ENCODE assay signal across 18 cellular contexts in genomic region chr21:36949171-36950141, GRCh38. TPM values are rescaled to one million over a fixed set of nuclear protein-coding genes. Genes with fewer than 3 reads are reported as not detected.
"Had no signal": no experiment of that assay in that cellular context is flagged by ENCODE, and none has a peak within 500 bp of the region (broad histone marks: within the 10 kb centered on the region; RNA-seq: fewer than 3 reads in every experiment).

No MANE protein-coding gene starts in this region.

- H3K27ac Mint-ChIP-seq: activated naive CD4-positive, alpha-beta T cell treated with anti-CD3 and anti-CD28 coated beads, Interleukin-2, amount 50 U/mL, for 72 hours; brain; naive thymus-derived CD8-positive, alpha-beta T cell had no signal

- H3K27me3 ChIP-seq: dorsolateral prefrontal cortex, right atrium auricular region, stomach had no signal

- DNase-seq: activated effector memory CD4-positive, alpha-beta T cell treated with anti-CD3 and anti-CD28 coated beads, Interleukin-2, amount 50 U/mL, for 16 hours; activated T-cell treated with anti-CD3 and anti-CD28 coated beads, Interleukin-2, amount 50 U/mL, for 1 hour; amniotic stem cell; mucosa of descending colon; naive thymus-derived CD8-positive, alpha-beta T cell; stomach; T-helper 2 cell had no signal

- H3K27me3 Mint-ChIP-seq: naive thymus-derived CD8-positive, alpha-beta T cell had no signal

- H3K4me3 Mint-ChIP-seq: brain; naive thymus-derived CD8-positive, alpha-beta T cell had no signal

- H3K27ac ChIP-seq: dorsolateral prefrontal cortex, right atrium auricular region, skin epidermis, stomach, thoracic aorta had no signal

- H3K9me3 ChIP-seq: thoracic aorta had no signal

- H3K36me3 ChIP-seq: right atrium auricular region had no signal

- H3K4me1 Mint-ChIP-seq: brain had no signal

- H3K9me3 Mint-ChIP-seq: activated naive CD4-positive, alpha-beta T cell treated with anti-CD3 and anti-CD28 coated beads, Interleukin-2, amount 50 U/mL, for 72 hours had no signal

- H3K4me1 ChIP-seq: right atrium auricular region, stomach had no signal

- H3K4me3 ChIP-seq: dorsolateral prefrontal cortex, lung, mucosa of descending colon, right atrium auricular region, skin epidermis, stomach, thoracic aorta had no signal

- ATAC-seq: activated CD4-positive, CD25-positive, alpha-beta regulatory T cell treated with anti-CD3 and anti-CD28 coated beads, Interleukin-2, amount 50 U/mL, for 24 hours; activated naive CD4-positive, alpha-beta T cell treated with anti-CD3 and anti-CD28 coated beads, Interleukin-2, amount 50 U/mL, for 72 hours; mucosa of descending colon; naive thymus-derived CD8-positive, alpha-beta T cell had no signal

RNA-seq across cellular contexts. Expression of gene RIPPLY3, which starts 57.0 kb away (rescaled TPM):
- total RNA-seq: frontal cortex; mucosa of descending colon; naive thymus-derived CD8-positive, alpha-beta T cell; posterior vena cava; right atrium auricular region; thoracic aorta; urinary bladder had no signal
- polyA plus RNA-seq: naive thymus-derived CD8-positive, alpha-beta T cell had no signal
